Comparison of ENCODE assay signal across 16 cellular contexts in the genomic region with DNA sequence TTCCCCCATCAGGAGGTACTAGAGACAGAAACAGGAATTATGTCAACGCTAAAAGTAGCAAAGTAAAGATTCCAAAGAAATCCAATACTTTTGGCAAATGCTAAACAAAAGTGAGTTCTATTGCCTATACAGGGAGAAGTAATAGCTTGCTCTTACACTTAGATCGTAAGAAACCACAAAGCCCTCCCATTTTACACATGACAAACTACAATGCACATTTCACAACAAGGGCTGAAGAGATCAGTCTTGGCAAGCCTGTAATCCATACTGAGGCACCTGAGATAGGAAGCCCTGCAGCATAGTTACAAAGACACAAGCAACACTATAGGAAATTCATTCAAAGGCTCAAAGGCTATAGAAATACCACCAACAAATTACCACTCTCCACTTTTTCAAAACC. TPM values are rescaled to one million over a fixed set of nuclear protein-coding genes. Genes with fewer than 3 reads are reported as not detected.
DNase-seq lines count a peak whose midpoint lies in the region; ATAC-seq and TF ChIP-seq lines count a peak whose summit lies in the region.
"Had no signal": no experiment of that assay in that cellular context is flagged by ENCODE, and none has a peak within 500 bp of the region (broad histone marks: within the 10 kb centered on the region; RNA-seq: fewer than 3 reads in every experiment).

No MANE protein-coding gene starts in this region.

- ATAC-seq in CD8-positive, alpha-beta T cell: no peak
- ATAC-seq in activated naive CD8-positive, alpha-beta T cell treated with anti-CD3 and anti-CD28 coated beads, Interleukin-2, amount 10 ng/mL, durations not matched to agents 7 days and 5 days (ENCODE audit: low read depth): peak; percentile 22
- ATAC-seq in naive B cell (ENCODE audit: low read depth in 2 of 2): peak in 1 of 2 donors; percentile 25
- ATAC-seq: Panc1; sciatic nerve; stimulated activated memory B cell treated with anti-CD40 and anti-IgM and Interleukin-4, amounts not matched to agents 10 μg/mL and 1 μg/mL and 100 μg/mL, for 72 hours had no signal

- H3K27me3 ChIP-seq in CD8-positive, alpha-beta T cell (ENCODE audit: insufficient read depth, low read length): no peaks in the 10 kb centered on the region
- H3K27me3 ChIP-seq in thyroid gland: no peaks in the 10 kb centered on the region

- peaks cover 77% of the 10 kb centered on the region for H3K36me3 ChIP-seq in CD8-positive, alpha-beta T cell (ENCODE audit: insufficient read depth, low read length)
- H3K36me3 ChIP-seq in HEK293 (ENCODE audit: control insufficient read depth in 2 of 2, insufficient read depth in 1 of 2, low read length in 2 of 2) (peaks cover 56 to 97% of the 10 kb centered on the region in 2 experiments), thyroid gland (peaks cover 91 to 96% of the 10 kb centered on the region in 2 donors)

- H3K27me3 Mint-ChIP-seq in CD8-positive, alpha-beta T cell (ENCODE audit: low read depth): no peaks in the 10 kb centered on the region
- H3K27me3 Mint-ChIP-seq in activated naive CD8-positive, alpha-beta T cell treated with anti-CD3 and anti-CD28 coated beads, Interleukin-2, amount 10 ng/mL, durations not matched to agents 7 days and 5 days: no peaks in the 10 kb centered on the region
- no peaks in the 10 kb centered on the region for H3K27me3 Mint-ChIP-seq in naive B cell
- H3K27me3 Mint-ChIP-seq: stimulated activated memory B cell treated with anti-CD40 and anti-IgM and Interleukin-4, amounts not matched to agents 10 μg/mL and 1 μg/mL and 100 μg/mL, for 72 hours had no signal

- no peak for DNase-seq in CD8-positive, alpha-beta T cell
- no peak for DNase-seq in activated naive CD8-positive, alpha-beta T cell treated with anti-CD3 and anti-CD28 coated beads, Interleukin-2, amount 10 ng/mL, durations not matched to agents 7 days and 5 days
- DNase-seq in naive B cell (no peak), thyroid gland (no peak), NCI-H82 (lab: John Stamatoyannopoulos, UW) (no peak), NCI-H524 treated with DMSO at 0.1 percent for 48 hours (lab: John Stamatoyannopoulos, UW) (no peak)
- DNase-seq: activated CD4-positive, alpha-beta T cell treated with anti-CD3 and anti-CD28 coated beads for 4 hours; activated effector memory CD4-positive, alpha-beta T cell treated with anti-CD3 and anti-CD28 coated beads, Interleukin-2, amount 50 U/mL, for 16 hours; erythroblast; NCI-H446 treated with DMSO at 0.1 percent for 48 hours; stimulated activated CD4-positive, alpha-beta T cell treated with anti-CD3 and anti-CD28 coated beads, Interleukin-4, amount 100 ng/mL, for 4 hours had no signal

- POLR2A ChIA-PET in CD8-positive, alpha-beta T cell (lab: Charles Lee): interaction anchor here (0.7 to 2.6 kb wide), 3 partner anchors 8 to 16 kb away, joined by 3 to 16 read pairs (median 4); partner anchors contain the start of genes HNRNPK and RMI1
- POLR2A ChIA-PET in HEK293 (lab: Yijun Ruan, JAX): interaction anchor here (1.1 to 1.2 kb wide), 2 partner anchors 8 to 10 kb away, joined by 5 read pairs; partner anchors contain the start of genes HNRNPK and RMI1
- POLR2A ChIA-PET in activated naive CD8-positive, alpha-beta T cell treated with anti-CD3 and anti-CD28 coated beads, Interleukin-2, amount 10 ng/mL, durations not matched to agents 7 days and 5 days (lab: Charles Lee): interaction anchor here (0.8 to 3.3 kb wide), 3 partner anchors 8 to 10 kb away, joined by 3 to 13 read pairs (median 4); partner anchors contain the start of genes HNRNPK and RMI1

- H3K9me3 ChIP-seq in CD8-positive, alpha-beta T cell (ENCODE audit: low read length): no peaks in the 10 kb centered on the region
- H3K9me3 ChIP-seq in HEK293 (ENCODE audit: control insufficient read depth, insufficient read depth, low read depth, low read length): no peaks in the 10 kb centered on the region
- no peaks in the 10 kb centered on the region for H3K9me3 ChIP-seq in thyroid gland

- no peak for TF ChIP-seq CTCF in CD8-positive, alpha-beta T cell (IDR thresholded peaks at IDR 0.05)
- TF ChIP-seq CTCF in HEK293 (tag by site-specific recombination; IDR thresholded peaks at IDR 0.05) (no peak), thyroid gland (IDR thresholded peaks at IDR 0.05) (no peak)

- WGBS in thyroid gland, 2 donors: 79 to 80% methylated on average over 2 of the region's 2 CpGs

- H3K4me1 ChIP-seq in CD8-positive, alpha-beta T cell (ENCODE audit: insufficient read depth, low read length): peaks cover 36% of the 10 kb centered on the region
- H3K4me1 ChIP-seq in HEK293 (ENCODE audit: control insufficient read depth, insufficient read depth, low read length) (no peaks in the 10 kb centered on the region), thyroid gland (peaks cover 0 to 10% of the 10 kb centered on the region in 2 donors)

- TF ChIP-seq POLR2A in thyroid gland (IDR thresholded peaks at IDR 0.05): no peak

- H3K4me3 Mint-ChIP-seq in CD8-positive, alpha-beta T cell: no peak overlapping the region
- no peak overlapping the region for H3K4me3 Mint-ChIP-seq in activated naive CD8-positive, alpha-beta T cell treated with anti-CD3 and anti-CD28 coated beads, Interleukin-2, amount 10 ng/mL, durations not matched to agents 7 days and 5 days
- H3K4me3 Mint-ChIP-seq in naive B cell: no peak overlapping the region
- H3K4me3 Mint-ChIP-seq: stimulated activated memory B cell treated with anti-CD40 and anti-IgM and Interleukin-4, amounts not matched to agents 10 μg/mL and 1 μg/mL and 100 μg/mL, for 72 hours; T-helper 1 cell treated with Interleukin-12 subunit alpha and Interleukin-12 subunit beta and Interleukin-4 antibody, amounts not matched to agents 30 μg/mL and 1 μg/mL, for 36 hours had no signal

- no peak overlapping the region for H3K27ac ChIP-seq in CD8-positive, alpha-beta T cell (ENCODE audit: low read depth, low read length)
- H3K27ac ChIP-seq in HEK293 (ENCODE audit: extremely low read depth, low read depth, low read length): no peak overlapping the region
- no peak overlapping the region for H3K27ac ChIP-seq in thyroid gland

- no peaks in the 10 kb centered on the region for H3K9me3 Mint-ChIP-seq in CD8-positive, alpha-beta T cell
- H3K9me3 Mint-ChIP-seq in activated naive CD8-positive, alpha-beta T cell treated with anti-CD3 and anti-CD28 coated beads, Interleukin-2, amount 10 ng/mL, durations not matched to agents 7 days and 5 days: no peaks in the 10 kb centered on the region
- no peaks in the 10 kb centered on the region for H3K9me3 Mint-ChIP-seq in naive B cell
- H3K9me3 Mint-ChIP-seq: stimulated activated memory B cell treated with anti-CD40 and anti-IgM and Interleukin-4, amounts not matched to agents 10 μg/mL and 1 μg/mL and 100 μg/mL, for 72 hours; T-helper 1 cell treated with Interleukin-12 subunit alpha and Interleukin-12 subunit beta and Interleukin-4 antibody, amounts not matched to agents 30 μg/mL and 1 μg/mL, for 36 hours had no signal

- H3K27ac Mint-ChIP-seq in CD8-positive, alpha-beta T cell: peak overlapping the region; percentile 62
- peak overlapping the region; percentile 26 for H3K27ac Mint-ChIP-seq in activated naive CD8-positive, alpha-beta T cell treated with anti-CD3 and anti-CD28 coated beads, Interleukin-2, amount 10 ng/mL, durations not matched to agents 7 days and 5 days
- peak overlapping the region in 4 of 6 donors; percentile 17 to 65 (median 30) for H3K27ac Mint-ChIP-seq in naive B cell
- H3K27ac Mint-ChIP-seq: stimulated activated memory B cell treated with anti-CD40 and anti-IgM and Interleukin-4, amounts not matched to agents 10 μg/mL and 1 μg/mL and 100 μg/mL, for 72 hours; T-helper 1 cell treated with Interleukin-12 subunit alpha and Interleukin-12 subunit beta and Interleukin-4 antibody, amounts not matched to agents 30 μg/mL and 1 μg/mL, for 36 hours had no signal

- intact Hi-C loops in CD8-positive, alpha-beta T cell (cut with DNase I, micrococcal nuclease): no loop called here
- intact Hi-C loops in thyroid gland (cut with DNase I): no loop called here

- H3K4me3 ChIP-seq in CD8-positive, alpha-beta T cell (ENCODE audit: low read depth, low read length): no peak overlapping the region
- no peak overlapping the region for H3K4me3 ChIP-seq in HEK293 (ENCODE audit: low read depth, low read length)
- H3K4me3 ChIP-seq in thyroid gland (replicated peaks in 1 of 3): no peak overlapping the region

- peaks cover 69% of the 10 kb centered on the region for H3K4me1 Mint-ChIP-seq in CD8-positive, alpha-beta T cell (ENCODE audit: low read depth)
- peaks cover 38% of the 10 kb centered on the region for H3K4me1 Mint-ChIP-seq in activated naive CD8-positive, alpha-beta T cell treated with anti-CD3 and anti-CD28 coated beads, Interleukin-2, amount 10 ng/mL, durations not matched to agents 7 days and 5 days
- peaks cover 18 to 27% (median 20%) of the 10 kb centered on the region in 3 donors for H3K4me1 Mint-ChIP-seq in naive B cell

- CTCF ChIA-PET in CD8-positive, alpha-beta T cell (lab: Charles Lee): no interaction called here
- CTCF ChIA-PET in HEK293 (lab: Yijun Ruan, JAX): no interaction called here

- H3K36me3 Mint-ChIP-seq in CD8-positive, alpha-beta T cell: peaks cover 94% of the 10 kb centered on the region
- H3K36me3 Mint-ChIP-seq in activated naive CD8-positive, alpha-beta T cell treated with anti-CD3 and anti-CD28 coated beads, Interleukin-2, amount 10 ng/mL, durations not matched to agents 7 days and 5 days: peaks cover 55% of the 10 kb centered on the region
- H3K36me3 Mint-ChIP-seq in naive B cell: peaks cover 26 to 51% of the 10 kb centered on the region in 2 donors

TF ChIP-seq in HEK293, 187 proteins besides CTCF, POLR2A, EP300 and RAD21:
- TF ChIP-seq ZBTB8A (tag by site-specific recombination; IDR thresholded peaks at IDR 0.05) (no peak), ZNF600 (tag by site-specific recombination; IDR thresholded peaks at IDR 0.05) (0 out of 2 replicates have a peak, but pooled peaks have one; percentile 16)

RNA-seq across cellular contexts. Expression of gene HNRNPK, which starts 7.7 kb away (rescaled TPM):
- total RNA-seq in CD8-positive, alpha-beta T cell: 100 to 1,000 TPM; 668 to 674 TPM
- 100 to 1,000 TPM; 587 to 601 TPM for total RNA-seq in activated naive CD8-positive, alpha-beta T cell treated with anti-CD3 and anti-CD28 coated beads, Interleukin-2, amount 10 ng/mL, durations not matched to agents 7 days and 5 days
- polyA plus RNA-seq in naive B cell (ENCODE audit: low read depth in 6 of 6): 1,000 to 10,000 TPM in 4 of 6 donors, 100 to 1,000 TPM in 2; 981 to 1,356 (median 1,024) TPM
- total RNA-seq in thyroid gland: 100 to 1,000 TPM; 501 to 702 (median 639) TPM

RNA-seq across cellular contexts. Expression of gene RMI1, which starts 8.3 kb away (rescaled TPM):
- 1 to 10 TPM in 1 of 2 experiments, under 1 TPM in 1; 0.35 to 1.1 TPM for total RNA-seq in CD8-positive, alpha-beta T cell
- 10 to 100 TPM; 19.0 to 19.2 TPM for total RNA-seq in activated naive CD8-positive, alpha-beta T cell treated with anti-CD3 and anti-CD28 coated beads, Interleukin-2, amount 10 ng/mL, durations not matched to agents 7 days and 5 days
- polyA plus RNA-seq in naive B cell (ENCODE audit: low read depth in 6 of 6): 10 to 100 TPM in 3 of 6 donors, 1 to 10 TPM in 3; 8.0 to 13.0 (median 10.0) TPM
- 10 to 100 TPM in 2 of 4 donors, 1 to 10 TPM in 2; 7.2 to 11.4 (median 9.7) TPM for total RNA-seq in thyroid gland

RNA-seq across cellular contexts. Expression of gene KIF27, which starts 51.1 kb away (rescaled TPM):
- 1 to 10 TPM; 2.9 to 3.8 TPM for total RNA-seq in CD8-positive, alpha-beta T cell
- total RNA-seq in activated naive CD8-positive, alpha-beta T cell treated with anti-CD3 and anti-CD28 coated beads, Interleukin-2, amount 10 ng/mL, durations not matched to agents 7 days and 5 days: 1 to 10 TPM; 3.4 to 3.6 TPM
- 1 to 10 TPM; 2.0 to 4.8 (median 3.5) TPM for polyA plus RNA-seq in naive B cell (ENCODE audit: low read depth in 6 of 6)
- 10 to 100 TPM; 17.6 to 28.2 (median 19.2) TPM for total RNA-seq in thyroid gland

Comparison
In these comparisons a context has a peak if more than half of its experiments do, and no peak if none do; other contexts are left out.
1. RNA of gene RMI1, which starts 8.3 kb away (total RNA-seq): 19.0 to 19.2 TPM in activated naive CD8-positive, alpha-beta T cell treated with anti-CD3 and anti-CD28 coated beads, Interleukin-2, amount 10 ng/mL, durations not matched to agents 7 days and 5 days and 7.2 to 11.4 TPM in thyroid gland; 0.35 to 1.1 TPM in CD8-positive, alpha-beta T cell; every median in the first group is over 4 times any median in the second.
2. Peak in every context shown above with its lines, with median percentiles within 50 percentile points of each other: H3K27ac Mint-ChIP-seq.